In genomic region chr2:190136825-190137224, GRCh38 we compare ENCODE assay signal across 19 cellular contexts.
DNase-seq lines count a peak whose midpoint lies in the region; ATAC-seq, FAIRE-seq and TF ChIP-seq lines count a peak whose summit lies in the region.
"Had no signal": no experiment of that assay in that cellular context is flagged by ENCODE, and none has a peak within 500 bp of the region (broad histone marks: within the 10 kb centered on the region; RNA-seq: fewer than 3 reads in every experiment).

No MANE protein-coding gene starts in this region.

- CTCF ChIA-PET in A549 (lab: Yijun Ruan, JAX), result no interaction called here
- CTCF ChIA-PET in IMR-90 (lab: Yijun Ruan, JAX), result no interaction called here

- FAIRE-seq in A549 (lab: Jason Lieb, UNC) (no peak), small intestine (lab: Jason Lieb, UNC) (no peak)
- FAIRE-seq: D721Med, G401.6, GM12891 had no signal

- intact Hi-C loops in IMR-90 (cut with micrococcal nuclease) (no loop called here), transverse colon (cut with DNase I; ENCODE audit: low total_unique reads) (no loop called here)

- no peak overlapping the region for H3K14ac ChIP-seq in IMR-90 (replicated peaks; ENCODE audit: low read depth, low read length)

- dilution Hi-C loops in IMR-90 (cut with HindIII; ENCODE audit: low sequenced_read_pairs, unreplicated experiment), result no loop called here

- TF ChIP-seq EP300 in A549 (IDR thresholded peaks at IDR 0.05), result no peak
- no peak for TF ChIP-seq EP300 in transverse colon (IDR thresholded peaks at IDR 0.05; ENCODE audit: low read depth)

- H3K27ac ChIP-seq in A549, result 0 out of 6 replicates have a peak overlapping the region, but pooled peaks of 1 of the 2 experiments have one; percentile 46
- H3K27ac ChIP-seq in IMR-90 (ENCODE audit: insufficient read depth, low read length), result no peak overlapping the region
- peak overlapping the region; percentile 64 for H3K27ac ChIP-seq in hepatocyte
- peak overlapping the region; percentile 10 to 55 (median 38) for H3K27ac ChIP-seq in transverse colon
- H3K27ac ChIP-seq in small intestine (ENCODE audit: low read depth in 1 of 2, low read length in 1 of 2), result no peak overlapping the region
- H3K27ac ChIP-seq: BLaER1 treated with 17β-estradiol and CSF1 and Interleukin-3, amounts not matched to agents 10 nM and 100 nM; C4-2B had no signal

- H3K36me3 ChIP-seq in IMR-90 (ENCODE audit: control insufficient read depth, insufficient read depth, low read length) (no peaks in the 10 kb centered on the region), hepatocyte (replicated peaks; ENCODE audit: insufficient read depth, low read depth) (no peaks in the 10 kb centered on the region), transverse colon (no peaks in the 10 kb centered on the region), small intestine (ENCODE audit: control insufficient read depth in 2 of 2, insufficient read depth in 2 of 2, low read length in 2 of 2) (no peaks in the 10 kb centered on the region)
- H3K36me3 ChIP-seq: BLaER1 treated with 17β-estradiol and CSF1 and Interleukin-3, amounts not matched to agents 10 nM and 100 nM had no signal

- H2BK120ac ChIP-seq in IMR-90 (ENCODE audit: low read depth, low read length), result no peak overlapping the region

- POLR2A ChIA-PET in A549 (lab: Yijun Ruan, JAX) (no interaction called here), IMR-90 (lab: Charles Lee; ENCODE audit: unreplicated experiment) (no interaction called here)

- H3K9me3 ChIP-seq in A549 (peaks cover 10% of the 10 kb centered on the region), IMR-90 (ENCODE audit: control insufficient read depth, insufficient read depth, low read length) (peaks cover 4% of the 10 kb centered on the region; the same call in 1 of the 2 replicates), hepatocyte (ENCODE audit: low read depth) (peaks cover 3% of the 10 kb centered on the region), transverse colon (peaks cover 0 to 12% of the 10 kb centered on the region in 2 donors), small intestine (ENCODE audit: control insufficient read depth, low read depth) (no peaks in the 10 kb centered on the region)

- H3K56ac ChIP-seq in IMR-90 (ENCODE audit: extremely low read depth, insufficient read depth, low read length), result no peak overlapping the region

- BruUV-seq in IMR-90 (replicated peaks; lab: Mats Ljungman, UMichigan), result no TSS peak

- no peaks in the 10 kb centered on the region for H4K20me1 ChIP-seq in IMR-90 (ENCODE audit: insufficient read depth, low read length)
- no peaks in the 10 kb centered on the region for H4K20me1 ChIP-seq in hepatocyte (ENCODE audit: insufficient read depth, poor library complexity, severe bottlenecking)
- H4K20me1 ChIP-seq: BLaER1 treated with 17β-estradiol and CSF1 and Interleukin-3, amounts not matched to agents 10 nM and 100 nM had no signal

- no peak for ATAC-seq in A549
- ATAC-seq in IMR-90 (ENCODE audit: low read depth), result no peak
- no peak for ATAC-seq in HG03469 (IDR thresholded peaks at IDR 0.05; ENCODE audit: unreplicated experiment)
- ATAC-seq: CD8-positive, alpha-beta T cell had no signal

- no peak overlapping the region for H2AK9ac ChIP-seq in IMR-90 (replicated peaks; ENCODE audit: low read depth, low read length, poor library complexity)

- no peaks in the 10 kb centered on the region; the same call in none of the 2 replicates for H3K27me3 ChIP-seq in IMR-90 (ENCODE audit: control insufficient read depth, insufficient read depth, low read length)
- H3K27me3 ChIP-seq in hepatocyte, result no peaks in the 10 kb centered on the region
- H3K27me3 ChIP-seq in transverse colon, result no peaks in the 10 kb centered on the region
- no peaks in the 10 kb centered on the region for H3K27me3 ChIP-seq in small intestine (ENCODE audit: control insufficient read depth in 2 of 2, insufficient read depth in 2 of 2, low read length in 2 of 2)
- H3K27me3 ChIP-seq: BLaER1 treated with 17β-estradiol and CSF1 and Interleukin-3, amounts not matched to agents 10 nM and 100 nM had no signal

- H2AFZ ChIP-seq in IMR-90 (replicated peaks; ENCODE audit: low read length, poor library complexity) (no peak overlapping the region), hepatocyte (no peak overlapping the region)

- no peak overlapping the region for H2BK15ac ChIP-seq in IMR-90 (ENCODE audit: low read depth, low read length)

- H3K4me2 ChIP-seq in A549 (peak overlapping the region; percentile 73), IMR-90 (ENCODE audit: low read depth, low read length) (no peak overlapping the region), hepatocyte (no peak overlapping the region)
- H3K4me2 ChIP-seq: BLaER1 treated with 17β-estradiol and CSF1 and Interleukin-3, amounts not matched to agents 10 nM and 100 nM had no signal

- TF ChIP-seq RAD21 in A549 (conservative IDR thresholded peaks at IDR 0.05 in 1 of 2, IDR thresholded peaks at IDR 0.05 in 1 of 2), result no peak
- no peak for TF ChIP-seq RAD21 in IMR-90 (IDR thresholded peaks at IDR 0.05; ENCODE audit: low read length)

- no peaks in the 10 kb centered on the region for H3K79me1 ChIP-seq in IMR-90 (ENCODE audit: low read depth in 1 of 2, low read length in 2 of 2)

- H3K9ac ChIP-seq in IMR-90 (ENCODE audit: low read depth, low read length), result no peak overlapping the region
- H3K9ac ChIP-seq: BLaER1 treated with 17β-estradiol and CSF1 and Interleukin-3, amounts not matched to agents 10 nM and 100 nM had no signal

- H2AK5ac ChIP-seq in IMR-90 (ENCODE audit: low read depth, low read length), result no peak overlapping the region

- WGBS in A549 (ENCODE audit: missing lambda C conversion rate), result 93% methylated on average over 2 of the region's 2 CpGs
- no CpG with 5 or more reads among the region's 2 CpGs for WGBS in IMR-90 (ENCODE audit: extremely low coverage in 2 of 2, insufficient read length in 1 of 2), 2 experiments
- 100% methylated on average over 2 of the region's 2 CpGs for WGBS in hepatocyte (ENCODE audit: low lambda C conversion rate, missing lambda C conversion rate)
- 94 to 100% methylated on average over 2 of the region's 2 CpGs for WGBS in transverse colon (ENCODE audit: low coverage in 1 of 2), 2 donors
- 97 to 98% (median 98%) methylated on average over 2 of the region's 2 CpGs for WGBS in small intestine, 3 donors

- DNase-seq in A549 (ENCODE audit: low read depth in 1 of 2, low spot score in 1 of 2) (no peak), IMR-90 (no peak), hepatocyte (ENCODE audit: low spot score) (no peak), transverse colon (no peak), small intestine (no peak)
- DNase-seq in activated CD8-positive, alpha-beta memory T cell treated with anti-CD3 and anti-CD28 coated beads for 24 hours, result no peak
- DNase-seq: 8988T; AML-193; Calu3; CD4-positive, alpha-beta T cell; CD8-positive, alpha-beta T cell; DMS79 treated with DMSO at 0.1 percent for 48 hours; GF-D8 had no signal

- no peaks in the 10 kb centered on the region for H3K79me2 ChIP-seq in hepatocyte

- no peak overlapping the region for H3K4me3 ChIP-seq in A549
- no peak overlapping the region for H3K4me3 ChIP-seq in IMR-90 (ENCODE audit: insufficient read depth, low read depth, low read length)
- no peak overlapping the region for H3K4me3 ChIP-seq in hepatocyte
- H3K4me3 ChIP-seq in transverse colon, result no peak overlapping the region
- no peak overlapping the region for H3K4me3 ChIP-seq in small intestine (ENCODE audit: low read depth in 1 of 2, low read length in 2 of 2)
- H3K4me3 ChIP-seq: BLaER1 treated with 17β-estradiol and CSF1 and Interleukin-3, amounts not matched to agents 10 nM and 100 nM had no signal

- no peak overlapping the region for H3K23ac ChIP-seq in IMR-90 (ENCODE audit: low read depth, low read length)

- no peaks in the 10 kb centered on the region for H3K9me1 ChIP-seq in IMR-90 (ENCODE audit: insufficient read depth, low read length)

- H3K4me1 ChIP-seq in A549, result peaks cover 20% of the 10 kb centered on the region
- no peaks in the 10 kb centered on the region for H3K4me1 ChIP-seq in IMR-90 (ENCODE audit: control insufficient read depth, insufficient read depth, low read length)
- no peaks in the 10 kb centered on the region for H3K4me1 ChIP-seq in hepatocyte (ENCODE audit: insufficient read depth)
- H3K4me1 ChIP-seq in transverse colon, result peaks cover 0 to 5% (median 0%) of the 10 kb centered on the region in 4 donors
- no peaks in the 10 kb centered on the region for H3K4me1 ChIP-seq in small intestine (ENCODE audit: control insufficient read depth in 2 of 2, insufficient read depth in 1 of 2, low read depth in 1 of 2, low read length in 1 of 2)
- H3K4me1 ChIP-seq: BLaER1 treated with 17β-estradiol and CSF1 and Interleukin-3, amounts not matched to agents 10 nM and 100 nM had no signal

- no peak overlapping the region for H2BK5ac ChIP-seq in IMR-90 (ENCODE audit: low read depth, low read length, poor library complexity, severe bottlenecking)

- H4K5ac ChIP-seq in IMR-90 (ENCODE audit: low read depth, low read length), result no peak overlapping the region

- no peak overlapping the region for H4K91ac ChIP-seq in IMR-90 (ENCODE audit: insufficient read depth, low read depth, low read length)

- H2BK20ac ChIP-seq in IMR-90 (ENCODE audit: low read depth, low read length), result no peak overlapping the region

- in situ Hi-C loops in IMR-90 (cut with MboI; ENCODE audit: low sequenced_read_pairs) (no loop called here), transverse colon (cut with MboI; ENCODE audit: low pct_ligation_motif_present in 1 of 4, low pct_unique_long_range_greater_than_20kb in 1 of 4, low sequenced_read_pairs in 3 of 4) (no loop called here)

- H3K9me2 ChIP-seq in hepatocyte (replicated peaks; ENCODE audit: insufficient read depth), result no peaks in the 10 kb centered on the region

- H4K8ac ChIP-seq in IMR-90 (ENCODE audit: low read depth in 2 of 2, low read length in 2 of 2), result no peak overlapping the region

- H3K18ac ChIP-seq in IMR-90 (ENCODE audit: low read depth, low read length), result no peak overlapping the region

- no peak for TF ChIP-seq CTCF in A549 (IDR thresholded peaks at IDR 0.05)
- TF ChIP-seq CTCF in IMR-90 (conservative IDR thresholded peaks at IDR 0.05; ENCODE audit: low read depth, low read length), result no peak
- TF ChIP-seq CTCF in hepatocyte (IDR thresholded peaks at IDR 0.05; ENCODE audit: poor library complexity), result no peak
- TF ChIP-seq CTCF in transverse colon (IDR thresholded peaks at IDR 0.05), result no peak

- no peak overlapping the region for H3K4ac ChIP-seq in IMR-90 (ENCODE audit: low read depth, low read length)

- TF ChIP-seq POLR2A in A549 (IDR thresholded peaks at IDR 0.05; ENCODE audit: low read length), result no peak
- TF ChIP-seq POLR2A in IMR-90 (IDR thresholded peaks at IDR 0.05; ENCODE audit: low read depth, low read length), result no peak
- TF ChIP-seq POLR2A in transverse colon (IDR thresholded peaks at IDR 0.05), result no peak

TF ChIP-seq in A549, 52 proteins besides CTCF, POLR2A, EP300 and RAD21 (continues in another document):
- TF ChIP-seq SREBF2 (IDR thresholded peaks at IDR 0.05), result no peak

TF ChIP-seq in IMR-90, 13 proteins besides CTCF, POLR2A, EP300 and RAD21:
- TF ChIP-seq MAFK (IDR thresholded peaks at IDR 0.05; ENCODE audit: low read depth, low read length) (peak; percentile 54), BHLHE40 (IDR thresholded peaks at IDR 0.05; ENCODE audit: low read depth, low read length) (no peak)
TF ChIP-seq in IMR-90: peak in this region for 1.

Comparison
In these comparisons a context has a peak if more than half of its experiments do, and no peak if none do; other contexts are left out.
1. H3K27ac ChIP-seq: peak in hepatocyte (single experiment) and transverse colon (4 of 4); none in IMR-90 (single experiment) and small intestine (0 of 2).